Comparison of ENCODE assay signal across 9 cellular contexts in genomic region chr4:99404595-99405287, GRCh38. TPM values are rescaled to one million over a fixed set of nuclear protein-coding genes. Genes with fewer than 3 reads are reported as not detected.
DNase-seq lines count a peak whose midpoint lies in the region; ATAC-seq and TF ChIP-seq lines count a peak whose summit lies in the region.
"Had no signal": no experiment of that assay in that cellular context is flagged by ENCODE, and none has a peak within 500 bp of the region (broad histone marks: within the 10 kb centered on the region; RNA-seq: fewer than 3 reads in every experiment).

No MANE protein-coding gene starts in this region.

- no peak overlapping the region for H3K27ac ChIP-seq in CD4-positive, alpha-beta T cell (ENCODE audit: low read depth, low read length)
- no peak overlapping the region for H3K27ac ChIP-seq in CD8-positive, alpha-beta memory T cell (ENCODE audit: low read depth, low read length)

- intact Hi-C loops in CD4-positive, alpha-beta T cell (cut with DNase I, micrococcal nuclease) = loop anchor here (1.0 to 10.0 kb wide), 7 partner anchors 286 to 1254 kb away; partner anchors contain the start of gene METAP1 (in 1 of the 2)

- H3K36me3 ChIP-seq in CD8-positive, alpha-beta memory T cell (ENCODE audit: insufficient read depth, low read length) = no peaks in the 10 kb centered on the region

- POLR2A ChIA-PET in CD4-positive, alpha-beta T cell (lab: Charles Lee) = no interaction called here
- POLR2A ChIA-PET in CD8-positive, alpha-beta memory T cell (lab: Charles Lee) = no interaction called here

- DNase-seq in LoVo (ENCODE audit: low spot score) = peak; percentile 10
- peak; percentile 70 for DNase-seq in epithelial cell of proximal tubule (ENCODE audit: low read depth)
- peak; percentile 94 for DNase-seq in skeletal muscle cell (ENCODE audit: low read depth)
- DNase-seq in CD4-positive, alpha-beta T cell = no peak
- no peak for DNase-seq in DMS153 treated with DMSO at 0.1 percent for 48 hours (lab: John Stamatoyannopoulos, UW; ENCODE audit: unreplicated experiment)
- no peak for DNase-seq in CD8-positive, alpha-beta memory T cell

- H3K27me3 Mint-ChIP-seq in CD4-positive, alpha-beta T cell = no peaks in the 10 kb centered on the region
- no peaks in the 10 kb centered on the region for H3K27me3 Mint-ChIP-seq in CD8-positive, alpha-beta memory T cell

- no peaks in the 10 kb centered on the region for H3K9me3 Mint-ChIP-seq in CD4-positive, alpha-beta T cell
- no peaks in the 10 kb centered on the region for H3K9me3 Mint-ChIP-seq in CD8-positive, alpha-beta memory T cell

- peaks cover 5% of the 10 kb centered on the region for H3K4me1 Mint-ChIP-seq in CD4-positive, alpha-beta T cell (ENCODE audit: low read depth)
- H3K4me1 Mint-ChIP-seq in CD8-positive, alpha-beta memory T cell = peaks cover 0 to 6% (median 0%) of the 10 kb centered on the region in 3 donors

- no peak overlapping the region for H3K27ac Mint-ChIP-seq in CD4-positive, alpha-beta T cell
- H3K27ac Mint-ChIP-seq in CD8-positive, alpha-beta memory T cell = peak overlapping the region in 1 of 8 donors; percentile 16

- ATAC-seq in GM18498 (IDR thresholded peaks at IDR 0.05; ENCODE audit: unreplicated experiment) = peak; percentile 85
- ATAC-seq in GM21786 (IDR thresholded peaks at IDR 0.05; ENCODE audit: unreplicated experiment) = peak; percentile 82
- no peak for ATAC-seq in CD4-positive, alpha-beta T cell (ENCODE audit: poor library complexity)

- no peak for TF ChIP-seq CTCF in epithelial cell of proximal tubule (conservative IDR thresholded peaks at IDR 0.05; ENCODE audit: low read depth, low read length)
- no peak for TF ChIP-seq CTCF in CD4-positive, alpha-beta T cell (IDR thresholded peaks at IDR 0.05)

- H3K4me1 ChIP-seq in CD8-positive, alpha-beta memory T cell (ENCODE audit: insufficient read depth, low read length) = no peaks in the 10 kb centered on the region

- H3K27me3 ChIP-seq in CD4-positive, alpha-beta T cell (ENCODE audit: control insufficient read depth, insufficient read depth, low read length) = no peaks in the 10 kb centered on the region
- no peaks in the 10 kb centered on the region for H3K27me3 ChIP-seq in CD8-positive, alpha-beta memory T cell (ENCODE audit: insufficient read depth, low read length, poor library complexity, severe bottlenecking)

- CTCF ChIA-PET in CD4-positive, alpha-beta T cell (lab: Charles Lee) = interaction anchor here (0.7 to 1.6 kb wide), 8 partner anchors 17 to 1303 kb away, joined by 3 to 8 read pairs (median 4); partner anchors contain the start of gene METAP1
- CTCF ChIA-PET in CD8-positive, alpha-beta memory T cell (lab: Charles Lee) = interaction anchor here (1.1 to 2.2 kb wide), 6 partner anchors 288 to 1254 kb away, joined by 3 to 8 read pairs (median 4); partner anchors contain the start of gene METAP1

- peak overlapping the region; percentile 38 for H3K4me3 ChIP-seq in epithelial cell of proximal tubule (ENCODE audit: low read depth, low read length)
- no peak overlapping the region for H3K4me3 ChIP-seq in skeletal muscle cell (ENCODE audit: low read depth, low read length)
- no peak overlapping the region for H3K4me3 ChIP-seq in CD8-positive, alpha-beta memory T cell (ENCODE audit: low read length)

- H3K4me3 Mint-ChIP-seq in CD4-positive, alpha-beta T cell = no peak overlapping the region
- no peak overlapping the region for H3K4me3 Mint-ChIP-seq in CD8-positive, alpha-beta memory T cell

- no peaks in the 10 kb centered on the region for H3K9me3 ChIP-seq in CD4-positive, alpha-beta T cell (ENCODE audit: control insufficient read depth, low read length)
- no peaks in the 10 kb centered on the region for H3K9me3 ChIP-seq in CD8-positive, alpha-beta memory T cell (ENCODE audit: low read length)

- no peaks in the 10 kb centered on the region for H3K36me3 Mint-ChIP-seq in CD4-positive, alpha-beta T cell (ENCODE audit: low read depth)
- H3K36me3 Mint-ChIP-seq in CD8-positive, alpha-beta memory T cell = no peaks in the 10 kb centered on the region

RNA-seq across cellular contexts. Expression of gene ADH7, which starts 30.4 kb away (rescaled TPM):
- total RNA-seq in epithelial cell of proximal tubule = not detected in 2 replicates
- total RNA-seq in CD4-positive, alpha-beta T cell = not detected
- total RNA-seq in CD8-positive, alpha-beta memory T cell = not detected
- not detected for polyA plus RNA-seq in CD8-positive, alpha-beta memory T cell
- total RNA-seq: NCI-H460 had no signal

RNA-seq across cellular contexts. Expression of gene ADH1C, which starts 52.2 kb away (rescaled TPM):
- not detected in 2 replicates for total RNA-seq in epithelial cell of proximal tubule
- not detected for total RNA-seq in CD4-positive, alpha-beta T cell
- not detected for total RNA-seq in CD8-positive, alpha-beta memory T cell
- not detected for polyA plus RNA-seq in CD8-positive, alpha-beta memory T cell
- total RNA-seq: NCI-H460 had no signal

Comparison
In these comparisons a context has a peak if more than half of its experiments do, and no peak if none do; other contexts are left out.
1. DNase-seq: peak in LoVo (single experiment), epithelial cell of proximal tubule (single experiment) and skeletal muscle cell (single experiment); none in CD4-positive, alpha-beta T cell (0 of 10), DMS153 treated with DMSO at 0.1 percent for 48 hours (single experiment) and CD8-positive, alpha-beta memory T cell (0 of 5).